10 cellular contexts compared by ENCODE assay signal in the genomic region with DNA sequence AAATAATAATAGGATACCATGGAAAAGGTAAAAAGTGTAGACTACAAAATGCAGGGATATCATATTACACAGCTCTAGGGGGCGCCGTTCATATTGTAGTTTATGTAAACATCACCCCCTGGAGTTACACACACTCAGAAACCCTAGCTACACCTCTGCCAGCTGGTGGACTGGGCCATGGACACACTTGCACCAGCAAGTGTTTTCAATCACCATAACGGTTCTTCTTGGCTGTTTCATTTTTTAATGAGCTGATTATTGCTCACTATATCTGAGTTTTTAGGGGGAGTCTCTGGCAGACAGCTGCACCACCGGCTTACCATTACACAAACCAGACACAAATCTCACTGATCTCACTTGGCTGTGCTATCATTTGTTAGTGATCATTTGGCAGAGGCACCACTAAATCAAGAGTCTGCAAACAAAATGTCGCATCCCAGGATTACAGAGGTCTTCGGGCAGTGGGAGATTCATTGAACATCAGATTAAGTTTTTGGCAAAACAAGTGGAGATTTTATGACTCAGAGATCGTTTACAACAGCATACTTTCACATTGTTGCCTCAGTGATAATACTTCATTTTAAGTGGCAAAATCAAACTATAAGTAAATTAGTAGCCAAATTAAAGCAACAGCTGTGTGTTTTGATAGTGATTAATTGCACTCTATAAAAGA.
DNase-seq lines count a peak whose midpoint lies in the region; ATAC-seq and TF ChIP-seq lines count a peak whose summit lies in the region.
"Had no signal": no experiment of that assay in that cellular context is flagged by ENCODE, and none has a peak within 500 bp of the region (broad histone marks: within the 10 kb centered on the region; RNA-seq: fewer than 3 reads in every experiment).

No MANE protein-coding gene starts in this region.

- H3K4me3 ChIP-seq in MM.1S (ENCODE audit: low read length) (no peak overlapping the region), colonic mucosa (no peak overlapping the region), neural progenitor cell (no peak overlapping the region), suprapubic skin (no peak overlapping the region), esophagus squamous epithelium (no peak overlapping the region)

- H2AFZ ChIP-seq in MM.1S (ENCODE audit: low read length) = no peak overlapping the region
- peak overlapping the region; percentile 7 for H2AFZ ChIP-seq in neural progenitor cell (replicated peaks)

- intact Hi-C loops in colonic mucosa (cut with DNase I) (no loop called here), esophagus squamous epithelium (cut with DNase I) (no loop called here)

- H3K9ac ChIP-seq in MM.1S (ENCODE audit: low read length) (no peak overlapping the region), colonic mucosa (ENCODE audit: low read depth in 2 of 2, low read length in 2 of 2) (no peak overlapping the region), neural progenitor cell (no peak overlapping the region)

- no peaks in the 10 kb centered on the region for H3K9me3 Mint-ChIP-seq in neural progenitor cell
- no peaks in the 10 kb centered on the region for H3K9me3 Mint-ChIP-seq in activated T-helper 17 cell treated with anti-CD3 and anti-CD28 coated beads, Interleukin-2, amount 50 U/mL, for 72 hours

- ATAC-seq in activated T-helper 17 cell treated with anti-CD3 and anti-CD28 coated beads, Interleukin-2, amount 50 U/mL, for 72 hours (replicated peaks) = no peak

- H3K9me3 ChIP-seq in MM.1S (replicated peaks; ENCODE audit: insufficient read depth, low read length) (no peaks in the 10 kb centered on the region), colonic mucosa (no peaks in the 10 kb centered on the region), neural progenitor cell (ENCODE audit: low read depth) (no peaks in the 10 kb centered on the region), suprapubic skin (no peaks in the 10 kb centered on the region), esophagus squamous epithelium (no peaks in the 10 kb centered on the region)

- H3K4me1 Mint-ChIP-seq in neural progenitor cell = peaks cover 47% of the 10 kb centered on the region
- no peaks in the 10 kb centered on the region for H3K4me1 Mint-ChIP-seq in activated T-helper 17 cell treated with anti-CD3 and anti-CD28 coated beads, Interleukin-2, amount 50 U/mL, for 72 hours
- H3K4me1 Mint-ChIP-seq: IgD-negative memory B cell had no signal

- H3K27me3 Mint-ChIP-seq in neural progenitor cell (ENCODE audit: insufficient read depth, low read depth) = no peaks in the 10 kb centered on the region
- H3K27me3 Mint-ChIP-seq in activated T-helper 17 cell treated with anti-CD3 and anti-CD28 coated beads, Interleukin-2, amount 50 U/mL, for 72 hours = no peaks in the 10 kb centered on the region
- H3K27me3 Mint-ChIP-seq: IgD-negative memory B cell had no signal

- H3K4me3 Mint-ChIP-seq in neural progenitor cell = no peak overlapping the region
- H3K4me3 Mint-ChIP-seq in activated T-helper 17 cell treated with anti-CD3 and anti-CD28 coated beads, Interleukin-2, amount 50 U/mL, for 72 hours = no peak overlapping the region
- H3K4me3 Mint-ChIP-seq: IgD-negative memory B cell had no signal

- WGBS in suprapubic skin = 36% methylated on average over 7 of the region's 7 CpGs
- 27 to 36% methylated on average over 7 of the region's 7 CpGs for WGBS in esophagus squamous epithelium, 2 donors

- H3K36me3 Mint-ChIP-seq in neural progenitor cell = peaks cover 11% of the 10 kb centered on the region
- H3K36me3 Mint-ChIP-seq in activated T-helper 17 cell treated with anti-CD3 and anti-CD28 coated beads, Interleukin-2, amount 50 U/mL, for 72 hours (ENCODE audit: low read depth) = no peaks in the 10 kb centered on the region
- H3K36me3 Mint-ChIP-seq: IgD-negative memory B cell had no signal

- H3K9me2 ChIP-seq in MM.1S (replicated peaks; ENCODE audit: insufficient read depth, low read length) = no peaks in the 10 kb centered on the region

- no peaks in the 10 kb centered on the region for H3K36me3 ChIP-seq in MM.1S (replicated peaks; ENCODE audit: insufficient read depth, low read length)
- H3K36me3 ChIP-seq in colonic mucosa = no peaks in the 10 kb centered on the region
- no peaks in the 10 kb centered on the region for H3K36me3 ChIP-seq in neural progenitor cell
- H3K36me3 ChIP-seq in suprapubic skin = no peaks in the 10 kb centered on the region
- no peaks in the 10 kb centered on the region for H3K36me3 ChIP-seq in esophagus squamous epithelium

- H3K4me1 ChIP-seq in MM.1S (ENCODE audit: low read length) = no peaks in the 10 kb centered on the region
- H3K4me1 ChIP-seq in colonic mucosa = no peaks in the 10 kb centered on the region
- H3K4me1 ChIP-seq in neural progenitor cell = peaks cover 7% of the 10 kb centered on the region
- no peaks in the 10 kb centered on the region for H3K4me1 ChIP-seq in suprapubic skin
- peaks cover 0 to 8% (median 0%) of the 10 kb centered on the region in 3 donors for H3K4me1 ChIP-seq in esophagus squamous epithelium

- H3K27me3 ChIP-seq in MM.1S (replicated peaks; ENCODE audit: insufficient read depth, low read length) (no peaks in the 10 kb centered on the region), colonic mucosa (no peaks in the 10 kb centered on the region), neural progenitor cell (no peaks in the 10 kb centered on the region), suprapubic skin (no peaks in the 10 kb centered on the region), esophagus squamous epithelium (no peaks in the 10 kb centered on the region)

- TF ChIP-seq POLR2A in suprapubic skin (IDR thresholded peaks at IDR 0.05) (no peak), esophagus squamous epithelium (IDR thresholded peaks at IDR 0.05) (no peak)

- H4K20me1 ChIP-seq in MM.1S (ENCODE audit: insufficient read depth, low read length) (no peaks in the 10 kb centered on the region), neural progenitor cell (ENCODE audit: low read depth) (no peaks in the 10 kb centered on the region)

- TF ChIP-seq EP300 in suprapubic skin (IDR thresholded peaks at IDR 0.05) = no peak

- H3K4me2 ChIP-seq in MM.1S (ENCODE audit: low read depth, low read length) (peak overlapping the region; percentile 29; the same call in 1 of the 2 replicates), neural progenitor cell (no peak overlapping the region)

- DNase-seq in MM.1S (peak; percentile 7), colonic mucosa (peak; percentile 19), neural progenitor cell (ENCODE audit: low spot score) (peak; percentile 49), suprapubic skin (ENCODE audit: low spot score in 2 of 2) (no peak), DMS153 treated with DMSO at 0.1 percent for 48 hours (lab: John Stamatoyannopoulos, UW; ENCODE audit: unreplicated experiment) (no peak), esophagus squamous epithelium (lab: John Stamatoyannopoulos, UW) (no peak)
- DNase-seq: foreskin melanocyte had no signal

- no peak overlapping the region for H3K27ac Mint-ChIP-seq in neural progenitor cell
- H3K27ac Mint-ChIP-seq in activated T-helper 17 cell treated with anti-CD3 and anti-CD28 coated beads, Interleukin-2, amount 50 U/mL, for 72 hours = no peak overlapping the region
- H3K27ac Mint-ChIP-seq: IgD-negative memory B cell had no signal

- TF ChIP-seq CTCF in GM12872 (IDR thresholded peaks at IDR 0.05; ENCODE audit: insufficient read depth, low read depth, low read length) (0 out of 3 replicates have a peak, but pooled peaks have one; percentile 23), MM.1S (IDR thresholded peaks at IDR 0.05; ENCODE audit: low read length) (no peak; the same call in 1 of the 2 replicates), colonic mucosa (IDR thresholded peaks at IDR 0.05) (no peak), neural progenitor cell (IDR thresholded peaks at IDR 0.05) (peak; percentile 38), suprapubic skin (IDR thresholded peaks at IDR 0.05) (no peak), esophagus squamous epithelium (IDR thresholded peaks at IDR 0.05) (no peak)

- H3K27ac ChIP-seq in MM.1S (ENCODE audit: low read length) (peak overlapping the region; percentile 23; the same call in 1 of the 2 replicates), colonic mucosa (no peak overlapping the region), neural progenitor cell (no peak overlapping the region), suprapubic skin (no peak overlapping the region), esophagus squamous epithelium (no peak overlapping the region)

- H3K79me2 ChIP-seq in MM.1S (ENCODE audit: low read length) (no peaks in the 10 kb centered on the region), neural progenitor cell (ENCODE audit: low read depth) (no peaks in the 10 kb centered on the region)

- H3F3A ChIP-seq in MM.1S (ENCODE audit: insufficient read depth, low read length) (no peaks in the 10 kb centered on the region), neural progenitor cell (ENCODE audit: low read depth) (no peaks in the 10 kb centered on the region)

Comparison
In these comparisons a context has a peak if more than half of its experiments do, and no peak if none do; other contexts are left out.
1. CTCF ChIP-seq: peak in GM12872 (single experiment) and neural progenitor cell (single experiment); none in MM.1S (single experiment), colonic mucosa (single experiment), suprapubic skin (0 of 2) and esophagus squamous epithelium (0 of 6).
2. DNase-seq: peak in MM.1S (single experiment), colonic mucosa (single experiment) and neural progenitor cell (single experiment); none in suprapubic skin (0 of 2), DMS153 treated with DMSO at 0.1 percent for 48 hours (single experiment) and esophagus squamous epithelium (single experiment).